ENCODE assay signal across 8 cellular contexts in the genomic region with DNA sequence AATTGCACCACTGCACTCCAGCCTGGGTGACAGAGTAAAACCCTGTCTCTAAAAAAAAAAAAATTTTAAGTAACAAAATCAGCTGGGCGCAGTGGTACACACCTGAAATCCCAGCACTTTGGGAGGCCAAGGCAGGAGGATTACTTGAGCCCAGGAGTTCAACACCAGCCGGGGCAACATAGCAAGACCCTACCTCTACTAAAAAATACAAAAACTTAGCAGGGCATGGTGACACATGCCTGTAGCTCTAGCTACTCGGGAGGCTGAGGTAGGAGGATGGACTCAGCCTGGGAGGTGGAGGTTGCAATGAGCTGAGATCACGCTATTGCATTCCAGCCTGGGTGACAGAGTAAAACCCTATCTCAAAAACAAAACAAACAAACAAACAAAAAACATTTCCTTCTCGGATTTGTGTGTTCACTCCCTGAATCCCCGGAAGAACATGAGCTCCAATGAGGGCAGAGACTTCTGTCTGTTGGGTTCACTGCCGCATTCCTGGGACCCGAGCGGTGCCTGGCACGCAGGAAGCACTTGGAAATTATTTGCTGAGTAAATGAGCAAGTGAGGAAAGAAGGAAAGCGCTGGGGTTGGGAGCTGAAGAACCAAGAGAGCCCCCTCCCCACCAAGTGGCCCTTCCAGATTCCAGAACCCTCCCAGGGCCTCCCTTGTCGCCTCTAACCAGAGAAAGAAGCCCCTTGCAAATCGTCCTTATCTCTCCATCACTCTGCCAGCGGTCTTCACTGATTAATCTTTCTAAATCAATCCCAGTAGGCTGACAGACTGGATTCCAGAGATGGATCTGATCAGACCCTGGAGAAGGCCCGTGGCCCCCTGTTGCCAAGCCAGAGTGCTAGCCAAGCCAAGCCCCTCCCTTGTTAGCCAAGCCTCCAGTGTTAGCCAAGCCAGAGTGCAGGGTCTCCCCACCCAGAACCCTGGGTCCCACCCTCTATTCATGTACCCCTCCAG. TPM values are rescaled to one million over a fixed set of nuclear protein-coding genes. Genes with fewer than 3 reads are reported as not detected.
DNase-seq lines count a peak whose midpoint lies in the region; ATAC-seq and TF ChIP-seq lines count a peak whose summit lies in the region.

No MANE protein-coding gene starts in this region.

- peaks cover 2 to 9% of the 10 kb centered on the region in 2 experiments for H3K36me3 ChIP-seq in SK-N-SH (replicated peaks in 1 of 2; ENCODE audit: control insufficient read depth in 1 of 2, insufficient read depth in 2 of 2, low read length in 1 of 2)

- H3K4me3 ChIP-seq in SK-N-SH (ENCODE audit: low read depth in 2 of 2, low read length in 1 of 2) (peak overlapping the region in 1 of 2 experiments; percentile 98; a peak in 1 of 4 replicates), retinal pigment epithelial cell (ENCODE audit: low read length) (peak overlapping the region; percentile 18)

- ATAC-seq in GM18868 (IDR thresholded peaks at IDR 0.05; ENCODE audit: unreplicated experiment), result no peak

- no peak; a peak in 2 of 4 replicates for TF ChIP-seq EP300 in SK-N-SH (IDR thresholded peaks at IDR 0.05; ENCODE audit: borderline replicate concordance in 1 of 2, low read depth in 1 of 2, low read length in 1 of 2)

- peak overlapping the region; percentile 100 for H3K4me2 ChIP-seq in SK-N-SH

- H3K79me2 ChIP-seq in SK-N-SH (ENCODE audit: insufficient read depth), result peaks cover 100% of the 10 kb centered on the region

- CTCF ChIA-PET in SK-N-SH (lab: Yijun Ruan, JAX), result interaction anchor here (1.2 to 2.5 kb wide), 5 partner anchors 9 to 177 kb away, joined by 3 to 8 read pairs (median 4); no protein-coding TSS in a partner anchor

- H3K9ac ChIP-seq in SK-N-SH, result peak overlapping the region; percentile 100; the same call in 1 of the 2 replicates

- H2AFZ ChIP-seq in SK-N-SH (ENCODE audit: low read depth), result no peak overlapping the region

- DNase-seq in ELR (ENCODE audit: low read depth) (peak; percentile 59), SK-N-SH (no peak), hepatic stellate cell (ENCODE audit: low spot score) (peak; percentile 18), retinal pigment epithelial cell (ENCODE audit: low read depth) (peak; percentile 81), NCI-H2196 (lab: John Stamatoyannopoulos, UW; ENCODE audit: unreplicated experiment) (no peak), globus pallidus (ENCODE audit: low spot score) (no peak), activated gamma-delta T cell (lab: John Stamatoyannopoulos, UW) (no peak)

- no peaks in the 10 kb centered on the region for H3K9me3 ChIP-seq in SK-N-SH

- H3K27me3 ChIP-seq in SK-N-SH (ENCODE audit: insufficient read depth), result no peaks in the 10 kb centered on the region

- peak overlapping the region; percentile 95 to 99 for H3K27ac ChIP-seq in SK-N-SH (ENCODE audit: low read depth in 2 of 2, low read length in 1 of 2)

- TF ChIP-seq CTCF in SK-N-SH (IDR thresholded peaks at IDR 0.05) (no peak), retinal pigment epithelial cell (conservative IDR thresholded peaks at IDR 0.05; ENCODE audit: low read depth, low read length) (no peak)

- peaks cover 17% of the 10 kb centered on the region for H3F3A ChIP-seq in SK-N-SH (replicated peaks; ENCODE audit: insufficient read depth)

- no peaks in the 10 kb centered on the region for H3K9me2 ChIP-seq in SK-N-SH

- peaks cover 22 to 25% of the 10 kb centered on the region in 2 experiments; a peak in 3 of 4 replicates for H3K4me1 ChIP-seq in SK-N-SH (ENCODE audit: control insufficient read depth in 1 of 2, insufficient read depth in 2 of 2, low read depth in 1 of 2, low read length in 1 of 2)

- TF ChIP-seq RAD21 in SK-N-SH (IDR thresholded peaks at IDR 0.05; ENCODE audit: low read length), result no peak

- H4K20me1 ChIP-seq in SK-N-SH (ENCODE audit: insufficient read depth), result peaks cover 80% of the 10 kb centered on the region

- 49% methylated on average over 15 of the region's 15 CpGs for WGBS in SK-N-SH (ENCODE audit: low lambda C conversion rate)

- POLR2A ChIA-PET in SK-N-SH (lab: Yijun Ruan, JAX), result interaction anchor here (0.8 kb wide), 1 partner anchor 8 kb away, joined by 5 read pairs; no protein-coding TSS in a partner anchor

TF ChIP-seq in SK-N-SH, 30 proteins besides CTCF, POLR2A, EP300 and RAD21 (continues in another document):
- TF ChIP-seq NRF1 (IDR thresholded peaks at IDR 0.05; ENCODE audit: low read depth, low read length) (no peak), ELF1 (IDR thresholded peaks at IDR 0.05) (no peak; the same call in 1 of the 2 replicates), TAF1 (IDR thresholded peaks at IDR 0.05; ENCODE audit: borderline replicate concordance, low read depth, low read length) (no peak), FOXM1 (IDR thresholded peaks at IDR 0.05; ENCODE audit: low read depth) (no peak), RFX5 (IDR thresholded peaks at IDR 0.05; ENCODE audit: low read length) (no peak), GATA2 (CRISPR knock-in tag; IDR thresholded peaks at IDR 0.05) (peak; percentile 33; the same call in 1 of the 2 replicates), JUND (IDR thresholded peaks at IDR 0.05) (peak; percentile 41; the same call in 1 of the 2 replicates), TCF12 (IDR thresholded peaks at IDR 0.05) (peak; percentile 46; the same call in 1 of the 2 replicates), FOXJ3 (CRISPR knock-in tag; IDR thresholded peaks at IDR 0.05) (no peak), GABPA (IDR thresholded peaks at IDR 0.05; ENCODE audit: low read depth) (no peak), MEF2A (IDR thresholded peaks at IDR 0.05; ENCODE audit: borderline replicate concordance, low read depth) (no peak), SIN3A (IDR thresholded peaks at IDR 0.05; ENCODE audit: borderline replicate concordance, low read depth, low read length) (no peak; the same call in 1 of the 2 replicates)
- TF ChIP-seq, protein P1, sequence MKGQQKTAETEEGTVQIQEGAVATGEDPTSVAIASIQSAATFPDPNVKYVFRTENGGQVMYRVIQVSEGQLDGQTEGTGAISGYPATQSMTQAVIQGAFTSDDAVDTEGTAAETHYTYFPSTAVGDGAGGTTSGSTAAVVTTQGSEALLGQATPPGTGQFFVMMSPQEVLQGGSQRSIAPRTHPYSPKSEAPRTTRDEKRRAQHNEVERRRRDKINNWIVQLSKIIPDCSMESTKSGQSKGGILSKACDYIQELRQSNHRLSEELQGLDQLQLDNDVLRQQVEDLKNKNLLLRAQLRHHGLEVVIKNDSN (IDR thresholded peaks at IDR 0.05; ENCODE audit: borderline replicate concordance, low read depth), result no peak
- TF ChIP-seq, protein P2, sequence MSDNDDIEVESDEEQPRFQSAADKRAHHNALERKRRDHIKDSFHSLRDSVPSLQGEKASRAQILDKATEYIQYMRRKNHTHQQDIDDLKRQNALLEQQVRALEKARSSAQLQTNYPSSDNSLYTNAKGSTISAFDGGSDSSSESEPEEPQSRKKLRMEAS (IDR thresholded peaks at IDR 0.05; ENCODE audit: low read depth), result 0 out of 2 replicates have a peak, but pooled peaks have one; percentile 19
- TF ChIP-seq, protein P3, sequence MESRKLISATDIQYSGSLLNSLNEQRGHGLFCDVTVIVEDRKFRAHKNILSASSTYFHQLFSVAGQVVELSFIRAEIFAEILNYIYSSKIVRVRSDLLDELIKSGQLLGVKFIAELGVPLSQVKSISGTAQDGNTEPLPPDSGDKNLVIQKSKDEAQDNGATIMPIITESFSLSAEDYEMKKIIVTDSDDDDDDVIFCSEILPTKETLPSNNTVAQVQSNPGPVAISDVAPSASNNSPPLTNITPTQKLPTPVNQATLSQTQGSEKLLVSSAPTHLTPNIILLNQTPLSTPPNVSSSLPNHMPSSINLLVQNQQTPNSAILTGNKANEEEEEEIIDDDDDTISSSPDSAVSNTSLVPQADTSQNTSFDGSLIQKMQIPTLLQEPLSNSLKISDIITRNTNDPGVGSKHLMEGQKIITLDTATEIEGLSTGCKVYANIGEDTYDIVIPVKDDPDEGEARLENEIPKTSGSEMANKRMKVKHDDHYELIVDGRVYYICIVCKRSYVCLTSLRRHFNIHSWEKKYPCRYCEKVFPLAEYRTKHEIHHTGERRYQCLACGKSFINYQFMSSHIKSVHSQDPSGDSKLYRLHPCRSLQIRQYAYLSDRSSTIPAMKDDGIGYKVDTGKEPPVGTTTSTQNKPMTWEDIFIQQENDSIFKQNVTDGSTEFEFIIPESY (IDR thresholded peaks at IDR 0.05; ENCODE audit: borderline replicate concordance, low read depth), result no peak
- TF ChIP-seq, protein P4, sequence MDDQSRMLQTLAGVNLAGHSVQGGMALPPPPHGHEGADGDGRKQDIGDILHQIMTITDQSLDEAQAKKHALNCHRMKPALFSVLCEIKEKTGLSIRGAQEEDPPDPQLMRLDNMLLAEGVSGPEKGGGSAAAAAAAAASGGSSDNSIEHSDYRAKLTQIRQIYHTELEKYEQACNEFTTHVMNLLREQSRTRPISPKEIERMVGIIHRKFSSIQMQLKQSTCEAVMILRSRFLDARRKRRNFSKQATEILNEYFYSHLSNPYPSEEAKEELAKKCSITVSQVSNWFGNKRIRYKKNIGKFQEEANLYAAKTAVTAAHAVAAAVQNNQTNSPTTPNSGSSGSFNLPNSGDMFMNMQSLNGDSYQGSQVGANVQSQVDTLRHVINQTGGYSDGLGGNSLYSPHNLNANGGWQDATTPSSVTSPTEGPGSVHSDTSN (IDR thresholded peaks at IDR 0.05), result peak; percentile 89
- TF ChIP-seq, protein P5, sequence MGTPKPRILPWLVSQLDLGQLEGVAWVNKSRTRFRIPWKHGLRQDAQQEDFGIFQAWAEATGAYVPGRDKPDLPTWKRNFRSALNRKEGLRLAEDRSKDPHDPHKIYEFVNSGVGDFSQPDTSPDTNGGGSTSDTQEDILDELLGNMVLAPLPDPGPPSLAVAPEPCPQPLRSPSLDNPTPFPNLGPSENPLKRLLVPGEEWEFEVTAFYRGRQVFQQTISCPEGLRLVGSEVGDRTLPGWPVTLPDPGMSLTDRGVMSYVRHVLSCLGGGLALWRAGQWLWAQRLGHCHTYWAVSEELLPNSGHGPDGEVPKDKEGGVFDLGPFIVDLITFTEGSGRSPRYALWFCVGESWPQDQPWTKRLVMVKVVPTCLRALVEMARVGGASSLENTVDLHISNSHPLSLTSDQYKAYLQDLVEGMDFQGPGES (IDR thresholded peaks at IDR 0.05; ENCODE audit: low read depth, low read length), result no peak

RNA-seq across cellular contexts. Expression of a gene that starts 6.2 kb away (rescaled TPM):
- 19.9 and 34.4 TPM in 2 replicates for polyA plus RNA-seq in SK-N-SH (2012; rRNA removed)
- polyA plus RNA-seq in SK-N-SH (2012; cell fraction: cytosol; rRNA removed), result 20.4 and 25.5 TPM in 2 replicates
- 78.0 and 126 TPM in 2 replicates for polyA plus RNA-seq in SK-N-SH (2012; cell fraction: nucleus; rRNA removed)

Comparison
In these comparisons a context has a peak if more than half of its experiments do, and no peak if none do; other contexts are left out.
1. DNase-seq: peak in ELR (single experiment), hepatic stellate cell (single experiment) and retinal pigment epithelial cell (single experiment); none in SK-N-SH (single experiment), NCI-H2196 (single experiment), globus pallidus (single experiment) and activated gamma-delta T cell (single experiment).